ENCODE assay signal across 8 cellular contexts in the genomic region with DNA sequence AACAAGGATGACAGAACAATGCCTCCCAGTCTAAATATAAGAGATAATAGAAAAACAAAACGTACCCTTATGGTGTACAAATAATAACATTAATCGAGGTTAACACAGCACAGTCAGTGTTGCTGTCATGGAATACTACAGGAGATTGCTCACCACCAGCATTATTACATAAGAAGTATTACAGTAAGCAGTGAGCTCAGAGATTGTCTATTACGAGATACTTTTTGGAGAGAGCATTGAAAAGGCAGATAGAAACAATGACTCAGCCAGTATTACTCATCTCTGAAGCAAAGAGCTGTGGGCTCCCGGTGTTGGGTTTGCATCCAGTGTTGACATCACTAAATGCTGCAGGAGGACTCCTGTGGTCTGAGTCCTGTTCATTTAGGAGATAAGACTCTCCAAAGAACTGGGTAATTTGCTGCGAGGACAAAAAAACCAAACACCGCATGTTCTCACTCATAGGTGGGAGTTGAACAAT.
DNase-seq lines count a peak whose midpoint lies in the region; ATAC-seq and TF ChIP-seq lines count a peak whose summit lies in the region.

No MANE protein-coding gene starts in this region.

- H3K27me3 ChIP-seq in Panc1 (ENCODE audit: control insufficient read depth, insufficient read depth, low read length) (no peaks in the 10 kb centered on the region), heart left ventricle (no peaks in the 10 kb centered on the region)

- intact Hi-C loops in Panc1 (cut with micrococcal nuclease; ENCODE audit: unreplicated experiment), result no loop called here
- intact Hi-C loops in heart left ventricle (cut with DNase I), result no loop called here

- H3K27ac ChIP-seq in Panc1 (ENCODE audit: low read length) (no peak overlapping the region), heart left ventricle (no peak overlapping the region)

- BruUV-seq in Panc1 (replicated peaks; lab: Mats Ljungman, UMichigan), result no TSS peak

- peak; percentile 22 for DNase-seq in NOMO-1 treated with DMSO at 0.1 percent for 48 hours (lab: John Stamatoyannopoulos, UW; ENCODE audit: unreplicated experiment)
- DNase-seq in NOMO-1 treated with dmso at 0.1 percent for 144 hours (lab: John Stamatoyannopoulos, UW; ENCODE audit: unreplicated experiment), result no peak
- DNase-seq in Panc1 (ENCODE audit: low read depth, low spot score), result peak; percentile 42
- peak in 2 of 5 donors; percentile 15 to 45 for DNase-seq in heart left ventricle
- DNase-seq in NCI-H510A treated with DMSO at 0.1 percent for 48 hours (lab: John Stamatoyannopoulos, UW), result no peak
- DNase-seq in epidermal melanocyte (ENCODE audit: insufficient read length, low spot score), result no peak
- no peak for DNase-seq in ecto neural progenitor cell (ENCODE audit: low spot score)

- H3K4me3 ChIP-seq in Panc1 (ENCODE audit: low read depth in 2 of 2, low read length in 2 of 2) (no peak overlapping the region), heart left ventricle (no peak overlapping the region)

- WGBS in heart left ventricle, 4 donors, result 47 to 54% (median 53%) methylated on average over 6 of the region's 6 CpGs

- in situ Hi-C loops in Panc1 (cut with HindIII; ENCODE audit: low pct_unique_long_range_greater_than_20kb, low sequenced_read_pairs), result no loop called here

- H3K36me3 ChIP-seq in Panc1 (ENCODE audit: control insufficient read depth, insufficient read depth, low read length), result no peaks in the 10 kb centered on the region
- H3K36me3 ChIP-seq in heart left ventricle, result no peaks in the 10 kb centered on the region

- H3K4me1 ChIP-seq in Panc1 (ENCODE audit: control insufficient read depth, insufficient read depth, low read length) (no peaks in the 10 kb centered on the region), heart left ventricle (peaks cover 0 to 9% (median 0%) of the 10 kb centered on the region in 12 donors)

- POLR2A ChIA-PET in Panc1 (lab: Charles Lee), result no interaction called here

- CTCF ChIA-PET in Panc1 (lab: Charles Lee), result no interaction called here

- TF ChIP-seq POLR2A in heart left ventricle (IDR thresholded peaks at IDR 0.05), result no peak

- no peak for TF ChIP-seq CTCF in Panc1 (IDR thresholded peaks at IDR 0.05)
- TF ChIP-seq CTCF in heart left ventricle (IDR thresholded peaks at IDR 0.05), result no peak

- H3K9me3 ChIP-seq in Panc1 (ENCODE audit: control insufficient read depth, insufficient read depth, low read depth, low read length) (no peaks in the 10 kb centered on the region), heart left ventricle (no peaks in the 10 kb centered on the region)

- ATAC-seq in HG02870 (IDR thresholded peaks at IDR 0.05; ENCODE audit: unreplicated experiment), result peak; percentile 54
- ATAC-seq in Panc1, result no peak
- peak in 3 of 4 donors; percentile 80 to 94 (median 87) for ATAC-seq in heart left ventricle

Comparison
In these comparisons a context has a peak if more than half of its experiments do, and no peak if none do; other contexts are left out.
1. DNase-seq: peak in NOMO-1 treated with DMSO at 0.1 percent for 48 hours (single experiment) and Panc1 (single experiment); none in NOMO-1 treated with dmso at 0.1 percent for 144 hours (single experiment), NCI-H510A treated with DMSO at 0.1 percent for 48 hours (single experiment), epidermal melanocyte (single experiment) and ecto neural progenitor cell (single experiment).